In genomic region chr2:231263118-231263831, GRCh38 we compare ENCODE assay signal across 19 cellular contexts.
"Had no signal": no experiment of that assay in that cellular context is flagged by ENCODE, and none has a peak within 500 bp of the region (broad histone marks: within the 10 kb centered on the region; RNA-seq: fewer than 3 reads in every experiment).

No MANE protein-coding gene starts in this region.

- H3K27ac ChIP-seq: colonic mucosa, gastroesophageal sphincter, heart left ventricle, left ventricle myocardium inferior, prostate gland, right atrium auricular region, skin epidermis, stomach, upper lobe of left lung had no signal

- H3K36me3 ChIP-seq: colonic mucosa, prostate gland, right atrium auricular region had no signal

- FAIRE-seq: endometrium had no signal

- H3K27me3 ChIP-seq: colonic mucosa, gastroesophageal sphincter, heart left ventricle, right atrium auricular region, stomach, upper lobe of left lung had no signal

- H3K4me3 ChIP-seq: colonic mucosa, gastroesophageal sphincter, heart left ventricle, left ventricle myocardium inferior, prostate gland, right atrium auricular region, skin epidermis, stomach, upper lobe of left lung had no signal

- ATAC-seq: activated CD4-positive, alpha-beta T cell treated with anti-CD3 and anti-CD28 coated beads for 36 hours; gastroesophageal sphincter; heart left ventricle had no signal

- DNase-seq: activated CD4-positive, alpha-beta T cell treated with anti-CD3 and anti-CD28 coated beads for 36 hours; activated CD4-positive, alpha-beta T cell treated with anti-CD3 and anti-CD28 coated beads, Interleukin-2, amount 50 U/mL, for 48 hours; activated gamma-delta T cell treated with Interleukin-2 at 50 U/mL for 16 hours; colonic mucosa; erythroblast; heart left ventricle; kidney glomerular epithelial cell; left ventricle myocardium inferior; mammary epithelial cell; naive B cell; stimulated activated CD4-positive, alpha-beta T cell treated with anti-CD3 and anti-CD28 coated beads, Interleukin-15, amount 100 ng/mL, for 24 hours; stimulated activated CD4-positive, alpha-beta T cell treated with anti-CD3 and anti-CD28 coated beads, Interleukin-4, amount 100 ng/mL, for 1 hour; stomach; upper lobe of left lung had no signal

- H3K9me3 ChIP-seq: colonic mucosa, gastroesophageal sphincter, heart left ventricle, left ventricle myocardium inferior, prostate gland, right atrium auricular region, stomach, upper lobe of left lung had no signal

- H3K4me1 ChIP-seq: gastroesophageal sphincter, heart left ventricle, left ventricle myocardium inferior, prostate gland, right atrium auricular region, stomach, upper lobe of left lung had no signal
